Comparison of ENCODE assay signal across 8 cellular contexts in the genomic region with DNA sequence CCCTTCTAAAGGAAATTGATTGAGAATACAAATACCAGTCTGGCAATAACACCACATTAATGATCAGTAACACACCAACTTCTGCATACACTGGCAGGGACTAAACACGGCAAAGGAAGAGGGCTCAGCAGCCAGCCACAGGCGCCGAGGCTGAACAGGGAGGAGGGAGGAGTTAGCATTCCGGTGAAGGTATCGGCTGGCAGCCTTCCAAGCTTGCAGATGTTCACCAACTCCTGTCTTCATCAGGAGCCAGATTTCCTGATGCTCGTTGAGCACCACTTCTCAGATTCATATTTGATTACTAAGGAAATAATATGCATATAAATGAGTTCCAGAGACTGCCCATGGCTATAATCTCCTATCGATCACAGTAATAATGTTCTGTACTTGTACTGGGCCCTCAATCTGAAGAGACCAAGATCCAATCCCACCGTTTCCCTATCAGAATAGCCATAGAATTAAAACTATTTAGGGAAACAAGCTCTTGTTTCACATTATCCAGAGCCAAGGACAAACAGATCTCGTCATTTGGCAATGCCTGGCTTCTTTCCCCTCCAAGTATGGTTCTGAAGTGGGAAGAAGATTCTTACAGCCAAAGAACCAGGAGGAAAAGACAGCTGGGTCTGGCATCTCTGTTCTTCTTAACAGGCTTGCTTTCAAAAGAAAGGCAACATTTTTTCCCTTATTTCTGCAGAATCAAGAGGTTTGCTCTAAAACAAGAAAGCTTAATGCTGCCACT. TPM values are rescaled to one million over a fixed set of nuclear protein-coding genes. Genes with fewer than 3 reads are reported as not detected.
DNase-seq lines count a peak whose midpoint lies in the region; FAIRE-seq and TF ChIP-seq lines count a peak whose summit lies in the region.

No MANE protein-coding gene starts in this region.

- peaks cover 0 to 2% (median 1%) of the 10 kb centered on the region in 3 donors for H3K27me3 Mint-ChIP-seq in immature natural killer cell (ENCODE audit: low read depth in 3 of 3)

- peak overlapping the region; percentile 78 to 97 (median 90) for H3K27ac Mint-ChIP-seq in immature natural killer cell

- H3K4me1 ChIP-seq in testis: peaks cover 16% of the 10 kb centered on the region

- peaks cover 87 to 99% of the 10 kb centered on the region in 2 donors for H3K4me1 Mint-ChIP-seq in immature natural killer cell

- H3K4me3 Mint-ChIP-seq in immature natural killer cell: peak overlapping the region; percentile 60 to 86 (median 70)

- TF ChIP-seq CTCF in testis (IDR thresholded peaks at IDR 0.05): no peak

- DNase-seq in DMS 273 treated with DMSO at 0.1 percent for 48 hours (lab: John Stamatoyannopoulos, UW): peak; percentile 53
- DNase-seq in NCI-H1092 (lab: John Stamatoyannopoulos, UW): peak; percentile 34
- peak; percentile 52 for DNase-seq in UCSD-AML1 (lab: John Stamatoyannopoulos, UW; ENCODE audit: unreplicated experiment)
- DNase-seq in immature natural killer cell: no peak
- peak; percentile 51 for DNase-seq in testis
- no peak for DNase-seq in RCC 7860 (ENCODE audit: low spot score)
- no peak for DNase-seq in SW 1271 (lab: John Stamatoyannopoulos, UW)
- DNase-seq in AG08396 (ENCODE audit: low spot score): no peak

- no peak overlapping the region for H3K4me3 ChIP-seq in testis

- peak overlapping the region; percentile 60 to 83 for H3K27ac ChIP-seq in testis

- no peaks in the 10 kb centered on the region for H3K9me3 Mint-ChIP-seq in immature natural killer cell

- H3K36me3 ChIP-seq in testis (ENCODE audit: low read depth, missing control alignments): no peaks in the 10 kb centered on the region

- H3K27me3 ChIP-seq in testis: no peaks in the 10 kb centered on the region

- H3K9me3 ChIP-seq in testis: no peaks in the 10 kb centered on the region

- FAIRE-seq in RCC 7860 (lab: Jason Lieb, UNC): no peak

- intact Hi-C loops in testis (cut with DNase I; ENCODE audit: low total_unique reads): no loop called here

- no peak for TF ChIP-seq POLR2A in testis (IDR thresholded peaks at IDR 0.05)

- peaks cover 11 to 12% (median 11%) of the 10 kb centered on the region in 3 donors for H3K36me3 Mint-ChIP-seq in immature natural killer cell

- 14 to 35% methylated on average over 9 of the region's 9 CpGs for WGBS in testis, 2 donors

RNA-seq across cellular contexts. Expression of a gene that starts 42.2 kb away (rescaled TPM):
- 10 to 100 TPM; 22.5 to 68.8 (median 49.3) TPM for polyA plus RNA-seq in immature natural killer cell
- 1 to 10 TPM; 5.0 to 5.4 TPM for total RNA-seq in testis
- 2.5 TPM for polyA plus RNA-seq in testis (ENCODE audit: insufficient read depth, low read depth, low replicate concordance)

Comparison
In these comparisons a context has a peak if more than half of its experiments do, and no peak if none do; other contexts are left out.
1. DNase-seq: peak in DMS 273 treated with DMSO at 0.1 percent for 48 hours (single experiment), NCI-H1092 (single experiment), UCSD-AML1 (single experiment) and testis (single experiment); none in immature natural killer cell (0 of 3), RCC 7860 (single experiment), SW 1271 (0 of 2) and AG08396 (single experiment).